ENCODE assay signal across 20 cellular contexts in the genomic region with DNA sequence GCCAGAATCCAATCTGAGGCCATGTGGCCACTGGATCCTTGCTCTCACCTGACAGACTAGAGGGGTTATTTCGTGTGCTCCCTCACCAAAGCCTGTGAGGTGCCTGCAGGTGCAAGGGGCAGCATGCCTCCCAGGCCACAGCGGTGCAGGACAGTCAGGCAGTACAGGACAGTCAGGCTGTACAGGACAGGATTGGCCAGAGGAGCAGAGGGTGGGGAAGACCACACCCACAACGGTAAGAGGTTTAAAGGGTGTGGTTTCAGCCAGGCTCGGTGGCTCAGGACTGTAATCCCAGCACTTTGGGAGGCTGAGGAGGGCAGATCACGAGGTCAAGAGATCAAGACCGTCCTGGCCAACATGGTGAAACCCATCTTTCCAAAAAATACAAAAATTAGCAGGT.
"Had no signal": no experiment of that assay in that cellular context is flagged by ENCODE, and none has a peak within 500 bp of the region (broad histone marks: within the 10 kb centered on the region; RNA-seq: fewer than 3 reads in every experiment).

No MANE protein-coding gene starts in this region.

- H3K27me3 Mint-ChIP-seq: activated CD4-positive, alpha-beta T cell treated with anti-CD3 and anti-CD28 coated beads, Interleukin-2, amount 10 ng/mL, durations not matched to agents 7 days and 5 days; stimulated activated naive CD8-positive, alpha-beta T cell treated with anti-CD3 and anti-CD28 coated beads, Interleukin-15, amount 100 ng/mL, for 72 hours had no signal

- H3K27ac ChIP-seq: adrenal gland, cardiac muscle cell, psoas muscle, right lobe of liver, suprapubic skin had no signal

- H3K9me3 ChIP-seq: adrenal gland, psoas muscle, right lobe of liver, suprapubic skin had no signal

- H3K9me3 Mint-ChIP-seq: activated naive CD4-positive, alpha-beta T cell treated with anti-CD3 and anti-CD28 coated beads, Interleukin-2, amount 50 U/mL, for 72 hours; stimulated activated naive CD8-positive, alpha-beta T cell treated with anti-CD3 and anti-CD28 coated beads, Interleukin-15, amount 100 ng/mL, for 72 hours had no signal

- H3K36me3 ChIP-seq: adrenal gland, cardiac muscle cell, right lobe of liver, suprapubic skin had no signal

- DNase-seq: activated CD4-positive, alpha-beta T cell treated with anti-CD3 and anti-CD28 coated beads, Interleukin-2, amount 10 ng/mL, durations not matched to agents 7 days and 5 days; activated CD8-positive, alpha-beta T cell treated with anti-CD3 and anti-CD28 coated beads, Interleukin-2, amount 10 ng/mL, durations not matched to agents 7 days and 5 days; activated effector memory CD4-positive, alpha-beta T cell treated with anti-CD3 and anti-CD28 coated beads, Interleukin-2, amount 50 U/mL, for 16 hours; activated T-cell treated with anti-CD3 and anti-CD28 coated beads, Interleukin-2, amount 50 U/mL, for 48 hours; adrenal gland; foreskin melanocyte; glutamatergic neuron; hippocampal formation; islet precursor cell; psoas muscle; right lobe of liver; stimulated activated CD4-positive, alpha-beta T cell treated with anti-CD3 and anti-CD28 coated beads, Interleukin-4, amount 100 ng/mL, for 1 hour; stimulated activated naive CD8-positive, alpha-beta T cell treated with anti-CD3 and anti-CD28 coated beads, Interleukin-15, amount 100 ng/mL, for 72 hours; trophoblast cell had no signal

- ATAC-seq: activated CD4-positive, CD25-positive, alpha-beta regulatory T cell treated with anti-CD3 and anti-CD28 coated beads, Interleukin-2, amount 50 U/mL, for 24 hours; activated CD8-positive, alpha-beta T cell treated with anti-CD3 and anti-CD28 coated beads, Interleukin-2, amount 10 ng/mL, durations not matched to agents 7 days and 5 days; activated naive CD4-positive, alpha-beta T cell treated with anti-CD3 and anti-CD28 coated beads, Interleukin-2, amount 50 U/mL, for 72 hours; psoas muscle; right lobe of liver; stimulated activated naive CD8-positive, alpha-beta T cell treated with anti-CD3 and anti-CD28 coated beads, Interleukin-15, amount 100 ng/mL, for 72 hours had no signal

- H3K4me3 ChIP-seq: adrenal gland, cardiac muscle cell, lung, psoas muscle, right lobe of liver, smooth muscle cell, suprapubic skin had no signal

- H3K4me3 Mint-ChIP-seq: activated CD4-positive, alpha-beta T cell treated with anti-CD3 and anti-CD28 coated beads, Interleukin-2, amount 10 ng/mL, durations not matched to agents 7 days and 5 days; activated CD8-positive, alpha-beta T cell treated with anti-CD3 and anti-CD28 coated beads, Interleukin-2, amount 10 ng/mL, durations not matched to agents 7 days and 5 days; stimulated activated naive CD8-positive, alpha-beta T cell treated with anti-CD3 and anti-CD28 coated beads, Interleukin-15, amount 100 ng/mL, for 72 hours had no signal

- H3K27me3 ChIP-seq: adrenal gland, cardiac muscle cell, right lobe of liver, suprapubic skin had no signal

- H3K4me2 ChIP-seq: smooth muscle cell had no signal
